ENCODE assay signal across 18 cellular contexts in the genomic region with DNA sequence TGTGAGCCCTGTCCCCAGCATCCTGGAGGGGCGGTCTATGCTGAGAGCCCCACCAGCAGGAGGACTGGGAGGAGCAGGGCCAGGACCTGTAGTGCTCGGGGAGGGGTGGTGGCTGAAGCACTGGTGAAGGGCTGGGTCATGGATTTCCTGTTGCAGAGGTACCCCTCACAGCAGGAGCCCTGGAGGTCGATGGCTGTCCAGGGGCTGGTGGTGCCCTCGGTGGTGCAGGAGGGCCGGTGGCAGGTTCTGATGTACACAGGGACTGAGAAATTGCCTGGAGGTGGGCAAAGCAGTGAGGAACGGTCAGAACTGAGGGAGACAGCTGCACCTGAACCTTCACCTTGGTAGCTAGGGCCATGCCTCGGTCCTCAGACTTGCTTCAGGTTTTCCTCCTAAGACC. TPM values are rescaled to one million over a fixed set of nuclear protein-coding genes. Genes with fewer than 3 reads are reported as not detected.
DNase-seq lines count a peak whose midpoint lies in the region; ATAC-seq and TF ChIP-seq lines count a peak whose summit lies in the region.
"Had no signal": no experiment of that assay in that cellular context is flagged by ENCODE, and none has a peak within 500 bp of the region (broad histone marks: within the 10 kb centered on the region; RNA-seq: fewer than 3 reads in every experiment).

No MANE protein-coding gene starts in this region.

- no peak overlapping the region for H4K91ac ChIP-seq in neuronal stem cell (ENCODE audit: low read depth, low read length, poor library complexity)

- no peak overlapping the region for H2BK15ac ChIP-seq in neuronal stem cell (ENCODE audit: low read length)

- no peaks in the 10 kb centered on the region for H3K36me3 Mint-ChIP-seq in activated T-cell treated with anti-CD3 and anti-CD28 coated beads, Interleukin-2, amount 50 U/mL, for 72 hours (ENCODE audit: insufficient read depth in 2 of 2)
- no peaks in the 10 kb centered on the region for H3K36me3 Mint-ChIP-seq in T-helper 17 cell (ENCODE audit: low read depth)
- peaks cover 3% of the 10 kb centered on the region for H3K36me3 Mint-ChIP-seq in chondrocyte (ENCODE audit: low read depth)

- H3K27me3 Mint-ChIP-seq in activated T-cell treated with anti-CD3 and anti-CD28 coated beads, Interleukin-2, amount 50 U/mL, for 72 hours (ENCODE audit: low read depth): peaks cover 27% of the 10 kb centered on the region
- H3K27me3 Mint-ChIP-seq in T-helper 17 cell (no peaks in the 10 kb centered on the region), chondrocyte (ENCODE audit: low read depth) (peaks cover 46% of the 10 kb centered on the region)

- no peak overlapping the region for H3K14ac ChIP-seq in neuronal stem cell (ENCODE audit: low read length)

- peak overlapping the region; percentile 33 for H3K18ac ChIP-seq in neuronal stem cell (ENCODE audit: low read length)

- H3K4me1 ChIP-seq in neuronal stem cell (ENCODE audit: control insufficient read depth in 2 of 2, insufficient read depth in 1 of 2, low read depth in 1 of 2, low read length in 2 of 2): peaks cover 5% of the 10 kb centered on the region in 2 donors
- H3K4me1 ChIP-seq: parathyroid adenoma had no signal

- DNase-seq in activated T-cell treated with anti-CD3 and anti-CD28 coated beads, Interleukin-2, amount 50 U/mL, for 72 hours: no peak
- no peak for DNase-seq in activated T-cell treated with anti-CD3 and anti-CD28 coated beads, Interleukin-2, amount 50 U/mL, for 1 hour
- DNase-seq in T-helper 17 cell (no peak), chondrocyte (ENCODE audit: low spot score) (no peak), neuronal stem cell (ENCODE audit: low spot score) (no peak), retina (no peak), HUDEP-2 (lab: John Stamatoyannopoulos, UW; ENCODE audit: unreplicated experiment in 76 of 76) (no peak)
- DNase-seq in activated CD4-positive, CD25-positive, alpha-beta regulatory T cell (lab: John Stamatoyannopoulos, UW): no peak
- DNase-seq: ACHN; activated T-cell treated with anti-CD3 and anti-CD28 coated beads, Interleukin-2, amount 50 U/mL, for 48 hours; DMS153; foreskin melanocyte; GDM1; NCI-H524 treated with DMSO at 0.1 percent for 48 hours had no signal

- H2BK120ac ChIP-seq in neuronal stem cell (ENCODE audit: low read depth, low read length): no peak overlapping the region

- peaks cover 14% of the 10 kb centered on the region for H3K4me1 Mint-ChIP-seq in activated T-cell treated with anti-CD3 and anti-CD28 coated beads, Interleukin-2, amount 50 U/mL, for 72 hours (ENCODE audit: low read depth)
- H3K4me1 Mint-ChIP-seq in T-helper 17 cell (peaks cover 25% of the 10 kb centered on the region), chondrocyte (ENCODE audit: low read depth) (peaks cover 9% of the 10 kb centered on the region)

- no peaks in the 10 kb centered on the region for H3K79me1 ChIP-seq in neuronal stem cell (ENCODE audit: low read depth, low read length)

- H2BK12ac ChIP-seq in neuronal stem cell (ENCODE audit: low read length): no peak overlapping the region

- H3K9ac ChIP-seq in neuronal stem cell (ENCODE audit: low read depth, low read length, poor library complexity): no peak overlapping the region
- H3K9ac ChIP-seq: parathyroid adenoma had no signal

- no peak for ATAC-seq in activated T-cell treated with anti-CD3 and anti-CD28 coated beads, Interleukin-2, amount 50 U/mL, for 72 hours (replicated peaks in 1 of 2)
- ATAC-seq in T-helper 17 cell: no peak

- H3K27ac Mint-ChIP-seq in activated T-cell treated with anti-CD3 and anti-CD28 coated beads, Interleukin-2, amount 50 U/mL, for 72 hours: no peak overlapping the region
- H3K27ac Mint-ChIP-seq in T-helper 17 cell: no peak overlapping the region
- no peak overlapping the region for H3K27ac Mint-ChIP-seq in chondrocyte (ENCODE audit: unreplicated experiment)

- H2BK5ac ChIP-seq in neuronal stem cell (ENCODE audit: low read length): no peak overlapping the region

- no peaks in the 10 kb centered on the region for H3K9me3 Mint-ChIP-seq in activated T-cell treated with anti-CD3 and anti-CD28 coated beads, Interleukin-2, amount 50 U/mL, for 72 hours
- H3K9me3 Mint-ChIP-seq in chondrocyte (ENCODE audit: low read depth): peaks cover 8% of the 10 kb centered on the region

- H3K36me3 ChIP-seq in neuronal stem cell (replicated peaks in 1 of 2; ENCODE audit: control insufficient read depth in 2 of 2, insufficient read depth in 2 of 2, low read length in 2 of 2): no peaks in the 10 kb centered on the region

- no peak for TF ChIP-seq CTCF in chondrocyte (IDR thresholded peaks at IDR 0.05)

- peak overlapping the region; percentile 68 for H3K23ac ChIP-seq in neuronal stem cell (ENCODE audit: low read depth, low read length, poor library complexity)

- H3K9me3 ChIP-seq in T-helper 17 cell (ENCODE audit: control insufficient read depth, low read length, poor library complexity, severe bottlenecking) (no peaks in the 10 kb centered on the region), neuronal stem cell (replicated peaks in 1 of 2; ENCODE audit: control insufficient read depth in 2 of 2, insufficient read depth in 1 of 2, low read depth in 1 of 2, low read length in 2 of 2) (peaks cover 0 to 9% of the 10 kb centered on the region in 2 donors)

- H3K4ac ChIP-seq in neuronal stem cell (ENCODE audit: low read length): no peak overlapping the region

- no peak overlapping the region for H4K8ac ChIP-seq in neuronal stem cell (ENCODE audit: low read depth, low read length)

- H3K4me2 ChIP-seq in neuronal stem cell (ENCODE audit: insufficient read depth, low read length, poor library complexity, severe bottlenecking): no peak overlapping the region

- H3K27ac ChIP-seq in neuronal stem cell (replicated peaks; ENCODE audit: low read length): no peak overlapping the region
- H3K27ac ChIP-seq: C4-2B, parathyroid adenoma had no signal

- H3K27me3 ChIP-seq in neuronal stem cell (ENCODE audit: control insufficient read depth in 3 of 3, insufficient read depth in 3 of 3, low read depth in 1 of 3, low read length in 3 of 3): peaks cover 2 to 59% (median 36%) of the 10 kb centered on the region in 3 experiments

- no peak overlapping the region for H2AFZ ChIP-seq in neuronal stem cell (ENCODE audit: low read length)

- no peak overlapping the region for H2AK5ac ChIP-seq in neuronal stem cell (ENCODE audit: low read depth, low read length)

- no CpG with 5 or more reads among the region's 7 CpGs for WGBS in neuronal stem cell (ENCODE audit: extremely low coverage in 2 of 2, insufficient read length in 2 of 2, insufficient replicate concordance in 1 of 2), 2 donors

- no peak overlapping the region for H3K4me3 ChIP-seq in neuronal stem cell (ENCODE audit: low read length in 2 of 2)

- H3K4me3 Mint-ChIP-seq in activated T-cell treated with anti-CD3 and anti-CD28 coated beads, Interleukin-2, amount 50 U/mL, for 72 hours: peak overlapping the region; percentile 45 to 54
- H3K4me3 Mint-ChIP-seq in T-helper 17 cell: peak overlapping the region; percentile 86
- H3K4me3 Mint-ChIP-seq in chondrocyte (ENCODE audit: unreplicated experiment): peak overlapping the region; percentile 4

RNA-seq across cellular contexts. Expression of a gene that starts 4.7 kb away (rescaled TPM):
- 1 to 10 TPM in 1 of 2 donors, under 1 TPM in 1; 0.21 to 1.1 TPM for total RNA-seq in activated T-cell treated with anti-CD3 and anti-CD28 coated beads, Interleukin-2, amount 50 U/mL, for 72 hours
- total RNA-seq in T-helper 17 cell (under 1 TPM in 1 of 2 donors, not detected in 1; 0.45 TPM), chondrocyte (not detected in 3 replicates)
- 0.03 TPM for polyA plus RNA-seq in neuronal stem cell (2013, experiment 1 of 2)
- polyA plus RNA-seq in neuronal stem cell (2013, experiment 2 of 2): 0.12 TPM
- total RNA-seq: epithelial cell of proximal tubule, HepG2 had no signal
- polyA plus RNA-seq: HepG2 had no signal

RNA-seq across cellular contexts. Expression of a gene that starts 16.8 kb away (rescaled TPM):
- total RNA-seq in activated T-cell treated with anti-CD3 and anti-CD28 coated beads, Interleukin-2, amount 50 U/mL, for 72 hours: 100 to 1,000 TPM in 1 of 2 donors, 10 to 100 TPM in 1; 91.6 to 118 TPM
- total RNA-seq in T-helper 17 cell (10 to 100 TPM; 46.4 to 63.1 TPM), chondrocyte (2.3 to 3.3 TPM (median 2.9 TPM) in 3 replicates)
- 0.20 TPM for polyA plus RNA-seq in neuronal stem cell (2013, experiment 1 of 2)
- 0.11 TPM for polyA plus RNA-seq in neuronal stem cell (2013, experiment 2 of 2)

RNA-seq across cellular contexts. Expression of a gene that starts 29.6 kb away (rescaled TPM):
- 1 to 10 TPM; 6.9 to 7.3 TPM for total RNA-seq in activated T-cell treated with anti-CD3 and anti-CD28 coated beads, Interleukin-2, amount 50 U/mL, for 72 hours
- 1 to 10 TPM; 4.4 to 6.9 TPM for total RNA-seq in T-helper 17 cell
- total RNA-seq in chondrocyte: 7.6 to 12.8 TPM (median 8.4 TPM) in 3 replicates
- polyA plus RNA-seq in neuronal stem cell (2013, experiment 1 of 2): 4.2 TPM
- polyA plus RNA-seq in neuronal stem cell (2013, experiment 2 of 2): 4.7 TPM

RNA-seq across cellular contexts. Expression of a gene that starts 42.8 kb away (rescaled TPM):
- 10 to 100 TPM; 85.3 to 96.4 TPM for total RNA-seq in activated T-cell treated with anti-CD3 and anti-CD28 coated beads, Interleukin-2, amount 50 U/mL, for 72 hours
- total RNA-seq in T-helper 17 cell: 10 to 100 TPM; 35.6 to 44.4 TPM
- 46.9 to 55.4 TPM (median 47.2 TPM) in 3 replicates for total RNA-seq in chondrocyte
- 21.9 TPM for polyA plus RNA-seq in neuronal stem cell (2013, experiment 1 of 2)
- 20.9 TPM for polyA plus RNA-seq in neuronal stem cell (2013, experiment 2 of 2)

Comparison
In these comparisons a context has a peak if more than half of its experiments do, and no peak if none do; other contexts are left out.
1. H3K4me3 Mint-ChIP-seq: peak in every context shown above with its lines; median percentile 86 in T-helper 17 cell; 50 in activated T-cell treated with anti-CD3 and anti-CD28 coated beads, Interleukin-2, amount 50 U/mL, for 72 hours; 4 in chondrocyte.
2. RNA of a gene that starts 16.8 kb away (total RNA-seq): 91.6 to 118 TPM in activated T-cell treated with anti-CD3 and anti-CD28 coated beads, Interleukin-2, amount 50 U/mL, for 72 hours and 46.4 to 63.1 TPM in T-helper 17 cell; 2.3 to 3.3 TPM in chondrocyte; every median in the first group is over 10 times any median in the second.